ENCODE assay signal across 21 cellular contexts in the genomic region with DNA sequence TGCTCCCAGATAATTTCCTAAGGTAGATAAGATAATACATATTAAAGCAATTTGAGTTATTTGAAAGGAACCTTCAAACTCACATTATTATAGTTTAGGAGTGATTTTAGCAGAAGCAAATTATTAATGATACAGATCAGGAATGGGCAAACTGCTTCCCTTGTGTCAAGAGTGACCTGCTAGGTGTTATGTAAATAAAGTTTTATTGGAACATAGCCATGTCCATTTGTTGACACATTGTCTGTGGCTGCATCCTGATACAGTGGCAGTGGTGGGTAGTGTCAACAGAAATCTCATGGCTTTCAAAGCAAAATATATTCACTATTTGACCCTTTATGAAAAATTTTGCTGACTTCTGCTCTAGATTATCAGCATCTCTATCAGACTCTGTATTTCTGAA. TPM values are rescaled to one million over a fixed set of nuclear protein-coding genes. Genes with fewer than 3 reads are reported as not detected.
DNase-seq lines count a peak whose midpoint lies in the region; ATAC-seq, FAIRE-seq and TF ChIP-seq lines count a peak whose summit lies in the region.
"Had no signal": no experiment of that assay in that cellular context is flagged by ENCODE, and none has a peak within 500 bp of the region (broad histone marks: within the 10 kb centered on the region; RNA-seq: fewer than 3 reads in every experiment).

No MANE protein-coding gene starts in this region.

- no peak overlapping the region for H3K4me3 ChIP-seq in PC-3 (ENCODE audit: low read length)
- H3K4me3 ChIP-seq: BLaER1 had no signal

- H3K9me3 ChIP-seq in PC-3 (ENCODE audit: low read length) = no peaks in the 10 kb centered on the region
- H3K9me3 ChIP-seq: BLaER1 had no signal

- no peaks in the 10 kb centered on the region for H3K27me3 ChIP-seq in PC-3 (ENCODE audit: low read length)
- H3K27me3 ChIP-seq: BLaER1 had no signal

- no peaks in the 10 kb centered on the region for H4K20me1 ChIP-seq in PC-3 (ENCODE audit: low read length)
- H4K20me1 ChIP-seq: BLaER1 had no signal

- no peak overlapping the region for H3K4me2 ChIP-seq in PC-3 (ENCODE audit: low read length)
- H3K4me2 ChIP-seq: BLaER1 had no signal

- DNase-seq in NCI-H2029 (lab: John Stamatoyannopoulos, UW) (peak; percentile 27), NCI-H2029 treated with DMSO at 0.1 percent for 48 hours (lab: John Stamatoyannopoulos, UW) (no peak), HT-29 (ENCODE audit: low spot score) (peak; percentile 15), PC-3 (peak; percentile 41), left lobe of liver (ENCODE audit: low spot score) (no peak), SW480 (ENCODE audit: low spot score) (no peak), T-helper 1 cell (no peak), RCC 7860 (ENCODE audit: low spot score) (no peak)
- DNase-seq: CD8-positive, alpha-beta T cell; COR-L47; GOT3; H9; KG1 had no signal

- POLR2A ChIA-PET in PC-3 (lab: Charles Lee; ENCODE audit: unreplicated experiment) = no interaction called here

- H3F3A ChIP-seq in PC-3 (ENCODE audit: low read length, unreplicated experiment) = no peaks in the 10 kb centered on the region

- no peak overlapping the region for H2AFZ ChIP-seq in PC-3 (ENCODE audit: low read length)

- no peaks in the 10 kb centered on the region for H3K36me3 ChIP-seq in PC-3 (ENCODE audit: low read depth, low read length)
- H3K36me3 ChIP-seq: BLaER1 had no signal

- no peaks in the 10 kb centered on the region for H3K9me2 ChIP-seq in PC-3 (replicated peaks; ENCODE audit: low read length)

- H3K27ac ChIP-seq in PC-3 (ENCODE audit: low read length) = no peak overlapping the region
- H3K27ac ChIP-seq: 22Rv1, BLaER1, HL-60 had no signal

- H3K79me2 ChIP-seq in PC-3 (ENCODE audit: low read length) = no peaks in the 10 kb centered on the region

- no peak overlapping the region for H3K9ac ChIP-seq in PC-3 (ENCODE audit: low read length)
- H3K9ac ChIP-seq: BLaER1 had no signal

- BruUV-seq in PC-3 (replicated peaks; lab: Mats Ljungman, UMichigan) = no TSS peak

- intact Hi-C loops in PC-3 (cut with micrococcal nuclease) = no loop called here

- H3K4me1 ChIP-seq in PC-3 (ENCODE audit: insufficient read depth, low read length) = no peaks in the 10 kb centered on the region
- H3K4me1 ChIP-seq: BLaER1 had no signal

- TF ChIP-seq CTCF in PC-3 (conservative IDR thresholded peaks at IDR 0.05; ENCODE audit: low read depth, low read length) = no peak

- ATAC-seq in PC-3 (no peak), left lobe of liver (peak; percentile 25)
- ATAC-seq: CD8-positive, alpha-beta T cell had no signal

- CTCF ChIA-PET in PC-3 (lab: Charles Lee) = no interaction called here

- no peak for FAIRE-seq in RCC 7860 (lab: Jason Lieb, UNC)
- FAIRE-seq: D721Med, G401.6, GM12892, GM18507, HTR-8/SVneo had no signal

RNA-seq across cellular contexts. Expression of gene BASP1, which starts 11.4 kb away (rescaled TPM):
- total RNA-seq in HT-29 (2014; rRNA removed; shearing (Covaris generic)) = not detected in 2 replicates
- 169 and 273 TPM in 2 replicates for total RNA-seq in PC-3 (2014; rRNA removed)
- 3.4 TPM for total RNA-seq in left lobe of liver

Comparison
In these comparisons a context has a peak if more than half of its experiments do, and no peak if none do; other contexts are left out.
1. DNase-seq: peak in NCI-H2029 (single experiment), HT-29 (single experiment) and PC-3 (single experiment); none in NCI-H2029 treated with DMSO at 0.1 percent for 48 hours (single experiment), left lobe of liver (single experiment), SW480 (single experiment), T-helper 1 cell (0 of 5) and RCC 7860 (single experiment).
2. RNA of gene BASP1, which starts 11.4 kb away (total RNA-seq): 169 to 273 TPM in PC-3; 3.4 TPM in left lobe of liver (single experiment) and not detected in HT-29; every median in the first group is over 10 times any median in the second.